2 cellular contexts compared by ENCODE assay signal in the genomic region with DNA sequence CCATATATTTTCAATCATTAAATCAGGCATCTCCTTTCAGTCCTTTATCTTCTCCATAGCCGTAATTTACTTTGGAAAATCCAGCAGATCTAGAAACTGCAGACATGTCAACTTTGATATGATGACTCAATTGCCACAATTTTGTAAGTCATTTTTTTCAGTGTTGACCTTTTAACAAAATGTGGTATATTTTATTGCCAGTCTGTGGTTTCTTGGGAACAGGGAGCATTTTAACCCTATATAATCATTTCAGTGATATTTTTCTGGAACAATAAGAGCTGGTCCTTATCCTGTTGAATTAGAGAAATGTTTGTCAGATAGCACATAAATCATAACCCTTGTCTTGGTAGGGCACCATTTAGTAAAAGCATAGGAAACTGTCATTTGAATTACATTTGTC.
A peak's percentile ranks its signal among the peaks of the same experiment; 100 is the strongest.
TF ChIP-seq lines count a peak whose summit lies in the region.

No MANE protein-coding gene starts in this region.

TF ChIP-seq in HEK293, 187 proteins besides CTCF, POLR2A, EP300 and RAD21:
- TF ChIP-seq MEIS1 (CRISPR knock-in tag; IDR thresholded peaks at IDR 0.05; ENCODE audit: borderline replicate concordance) (0 out of 2 replicates have a peak, but pooled peaks have one; percentile 15), ZNF112 (tag by site-specific recombination; IDR thresholded peaks at IDR 0.05) (no peak), ZNF184 (tag by site-specific recombination; IDR thresholded peaks at IDR 0.05) (no peak)
- TF ChIP-seq, protein P1, sequence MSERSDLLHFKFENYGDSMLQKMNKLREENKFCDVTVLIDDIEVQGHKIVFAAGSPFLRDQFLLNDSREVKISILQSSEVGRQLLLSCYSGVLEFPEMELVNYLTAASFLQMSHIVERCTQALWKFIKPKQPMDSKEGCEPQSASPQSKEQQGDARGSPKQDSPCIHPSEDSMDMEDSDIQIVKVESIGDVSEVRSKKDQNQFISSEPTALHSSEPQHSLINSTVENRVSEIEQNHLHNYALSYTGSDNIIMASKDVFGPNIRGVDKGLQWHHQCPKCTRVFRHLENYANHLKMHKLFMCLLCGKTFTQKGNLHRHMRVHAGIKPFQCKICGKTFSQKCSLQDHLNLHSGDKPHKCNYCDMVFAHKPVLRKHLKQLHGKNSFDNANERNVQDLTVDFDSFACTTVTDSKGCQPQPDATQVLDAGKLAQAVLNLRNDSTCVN (tag by site-specific recombination; optimal IDR thresholded peaks at IDR 0.05): no peak

TF ChIP-seq in endothelial cell of umbilical vein, 7 proteins besides CTCF, POLR2A, EP300 and RAD21:
- TF ChIP-seq GATA2 (IDR thresholded peaks at IDR 0.05; ENCODE audit: insufficient read depth, insufficient read length, low read depth, low read length): no peak
- peak; percentile 14 for TF ChIP-seq FOS (IDR thresholded peaks at IDR 0.05; ENCODE audit: borderline replicate concordance, insufficient read depth, low read length)
- TF ChIP-seq POLR2AphosphoS5 (IDR thresholded peaks at IDR 0.05; ENCODE audit: insufficient read depth, low read depth, low read length): no peak
- TF ChIP-seq, protein P2, sequence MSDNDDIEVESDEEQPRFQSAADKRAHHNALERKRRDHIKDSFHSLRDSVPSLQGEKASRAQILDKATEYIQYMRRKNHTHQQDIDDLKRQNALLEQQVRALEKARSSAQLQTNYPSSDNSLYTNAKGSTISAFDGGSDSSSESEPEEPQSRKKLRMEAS (IDR thresholded peaks at IDR 0.05; ENCODE audit: insufficient read depth, insufficient read length): no peak
- TF ChIP-seq JUN (IDR thresholded peaks at IDR 0.05; ENCODE audit: borderline replicate concordance, insufficient read depth, insufficient read length, low read depth): no peak
- TF ChIP-seq MYC (IDR thresholded peaks at IDR 0.05; ENCODE audit: low read depth, low read length): no peak
